9 cellular contexts compared by ENCODE assay signal in the genomic region with DNA sequence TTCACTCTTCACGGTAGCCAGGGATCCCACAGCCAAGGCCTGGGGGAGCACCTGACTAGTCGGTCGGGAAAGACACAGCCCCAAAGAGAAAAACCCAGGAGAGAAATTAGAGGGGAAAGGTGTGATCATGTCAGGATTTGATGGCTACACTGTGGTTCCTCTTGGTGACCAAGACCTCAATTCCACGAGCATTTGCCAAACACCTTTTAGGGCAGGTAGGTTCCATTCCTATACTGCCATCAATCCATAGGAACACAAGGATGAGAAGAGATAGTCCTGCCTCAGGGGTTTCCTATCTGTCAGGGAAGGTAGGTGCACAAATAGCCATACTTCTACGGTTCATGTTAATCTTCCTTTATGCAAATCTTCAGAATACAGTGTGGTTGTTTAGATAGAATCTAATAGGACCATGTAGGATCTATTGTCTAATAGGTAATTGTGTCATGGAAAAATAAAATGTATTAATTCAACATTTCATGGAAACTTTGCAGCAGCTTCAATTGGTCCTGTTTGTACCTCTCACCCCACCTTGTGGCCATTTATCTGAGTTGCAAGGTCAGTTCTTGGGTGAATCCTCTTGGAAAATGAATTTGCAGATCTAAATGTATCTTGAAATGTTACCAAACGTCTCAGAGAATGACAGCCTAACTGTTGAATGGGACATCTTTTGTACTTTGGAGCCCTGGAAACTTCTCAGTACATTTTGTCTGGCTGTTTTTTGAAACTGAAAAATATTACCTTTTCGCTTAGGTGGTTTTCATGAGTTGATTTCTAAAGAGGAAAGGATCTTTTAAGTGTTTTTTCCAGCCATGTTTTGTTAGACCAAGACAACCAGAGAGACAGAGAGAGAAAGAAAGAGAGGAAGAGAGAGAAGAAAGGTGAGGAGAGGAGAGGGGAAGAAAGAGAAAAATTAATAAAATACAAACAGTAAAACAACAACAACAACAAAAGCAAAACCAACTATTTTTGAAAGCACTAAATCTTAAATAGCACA. TPM values are rescaled to one million over a fixed set of nuclear protein-coding genes. Genes with fewer than 3 reads are reported as not detected.
DNase-seq lines count a peak whose midpoint lies in the region; ATAC-seq, FAIRE-seq and TF ChIP-seq lines count a peak whose summit lies in the region.
"Had no signal": no experiment of that assay in that cellular context is flagged by ENCODE, and none has a peak within 500 bp of the region (broad histone marks: within the 10 kb centered on the region; RNA-seq: fewer than 3 reads in every experiment).

No MANE protein-coding gene starts in this region.

- peaks cover under 1% of the 10 kb centered on the region for H3K27me3 Mint-ChIP-seq in activated naive CD4-positive, alpha-beta T cell treated with anti-CD3 and anti-CD28 coated beads, Interleukin-2, amount 10 ng/mL, durations not matched to agents 7 days and 5 days
- H3K27me3 Mint-ChIP-seq: IgD-negative memory B cell had no signal

- no peak for FAIRE-seq in small intestine (lab: Jason Lieb, UNC)

- no peak overlapping the region for H3K4me3 ChIP-seq in right atrium auricular region
- H3K4me3 ChIP-seq in small intestine (ENCODE audit: low read depth in 1 of 2, low read length in 2 of 2), result no peak overlapping the region

- H3K27me3 ChIP-seq in right atrium auricular region (no peaks in the 10 kb centered on the region), small intestine (ENCODE audit: control insufficient read depth in 2 of 2, insufficient read depth in 2 of 2, low read length in 2 of 2) (no peaks in the 10 kb centered on the region)

- peak; percentile 69 to 87 for TF ChIP-seq CTCF in right atrium auricular region (IDR thresholded peaks at IDR 0.05)

- CTCF ChIA-PET in activated naive CD4-positive, alpha-beta T cell treated with anti-CD3 and anti-CD28 coated beads, Interleukin-2, amount 10 ng/mL, durations not matched to agents 7 days and 5 days (lab: Charles Lee), result interaction anchor here (0.7 to 1.6 kb wide), 3 partner anchors 27 to 264 kb away, joined by 3 to 10 read pairs (median 8); no protein-coding TSS in a partner anchor

- H3K36me3 ChIP-seq in right atrium auricular region, result no peaks in the 10 kb centered on the region
- no peaks in the 10 kb centered on the region for H3K36me3 ChIP-seq in small intestine (ENCODE audit: control insufficient read depth in 2 of 2, insufficient read depth in 2 of 2, low read length in 2 of 2)

- 68 to 76% (median 73%) methylated on average over 7 of the region's 7 CpGs for WGBS in small intestine, 3 donors

- H3K9me3 ChIP-seq in right atrium auricular region (no peaks in the 10 kb centered on the region), small intestine (ENCODE audit: control insufficient read depth, low read depth) (no peaks in the 10 kb centered on the region)

- no peak overlapping the region for H3K27ac ChIP-seq in right atrium auricular region
- no peak overlapping the region for H3K27ac ChIP-seq in small intestine (ENCODE audit: low read depth in 1 of 2, low read length in 1 of 2)

- in situ Hi-C loops in ACHN (cut with HindIII; ENCODE audit: low pct_ligation_motif_present, low pct_unique_long_range_greater_than_20kb, low sequenced_read_pairs), result no loop called here

- H3K36me3 Mint-ChIP-seq in activated naive CD4-positive, alpha-beta T cell treated with anti-CD3 and anti-CD28 coated beads, Interleukin-2, amount 10 ng/mL, durations not matched to agents 7 days and 5 days, result no peaks in the 10 kb centered on the region

- no peak overlapping the region for H3K4me3 Mint-ChIP-seq in activated naive CD4-positive, alpha-beta T cell treated with anti-CD3 and anti-CD28 coated beads, Interleukin-2, amount 10 ng/mL, durations not matched to agents 7 days and 5 days
- H3K4me3 Mint-ChIP-seq: IgD-negative memory B cell had no signal

- DNase-seq in ACHN (peak; percentile 60), Daoy (ENCODE audit: low read depth) (peak; percentile 77), NCI-H1105 treated with DMSO at 0.1 percent for 48 hours (lab: John Stamatoyannopoulos, UW) (peak; percentile 62), right atrium auricular region (ENCODE audit: low spot score) (no peak), small intestine (peak; percentile 63)
- DNase-seq in activated naive CD4-positive, alpha-beta T cell treated with anti-CD3 and anti-CD28 coated beads, Interleukin-2, amount 10 ng/mL, durations not matched to agents 7 days and 5 days, result peak; percentile 47
- DNase-seq in activated CD4-positive, CD25-positive, alpha-beta regulatory T cell treated with anti-CD3 and anti-CD28 coated beads, Interleukin-2, amount 50 U/mL, for 72 hours, result no peak

- H3K9me3 Mint-ChIP-seq in activated naive CD4-positive, alpha-beta T cell treated with anti-CD3 and anti-CD28 coated beads, Interleukin-2, amount 10 ng/mL, durations not matched to agents 7 days and 5 days, result no peaks in the 10 kb centered on the region
- H3K9me3 Mint-ChIP-seq: IgD-negative memory B cell had no signal

- H3K4me1 ChIP-seq in right atrium auricular region (no peaks in the 10 kb centered on the region), small intestine (ENCODE audit: control insufficient read depth in 2 of 2, insufficient read depth in 1 of 2, low read depth in 1 of 2, low read length in 1 of 2) (no peaks in the 10 kb centered on the region)

- no peaks in the 10 kb centered on the region for H3K4me1 Mint-ChIP-seq in activated naive CD4-positive, alpha-beta T cell treated with anti-CD3 and anti-CD28 coated beads, Interleukin-2, amount 10 ng/mL, durations not matched to agents 7 days and 5 days

- no peak for ATAC-seq in HG03439 (IDR thresholded peaks at IDR 0.05; ENCODE audit: unreplicated experiment)

- H3K27ac Mint-ChIP-seq in activated naive CD4-positive, alpha-beta T cell treated with anti-CD3 and anti-CD28 coated beads, Interleukin-2, amount 10 ng/mL, durations not matched to agents 7 days and 5 days, result no peak overlapping the region
- H3K27ac Mint-ChIP-seq: IgD-negative memory B cell had no signal

RNA-seq across cellular contexts. Expression of a gene that starts 33.7 kb away (rescaled TPM):
- under 0.01 TPM in 1 of 2 replicates, not detected in the other for total RNA-seq in Daoy (2014; rRNA removed; shearing (Covaris generic))
- total RNA-seq in right atrium auricular region, result not detected
- 10 to 100 TPM in 1 of 3 donors, 1 to 10 TPM in 2; 5.3 to 10.5 (median 5.9) TPM for polyA plus RNA-seq in small intestine
- polyA plus RNA-seq: IgD-negative memory B cell had no signal

Comparison
In these comparisons a context has a peak if more than half of its experiments do, and no peak if none do; other contexts are left out.
1. DNase-seq: peak in ACHN (single experiment), Daoy (single experiment), NCI-H1105 treated with DMSO at 0.1 percent for 48 hours (single experiment), activated naive CD4-positive, alpha-beta T cell treated with anti-CD3 and anti-CD28 coated beads, Interleukin-2, amount 10 ng/mL, durations not matched to agents 7 days and 5 days (single experiment) and small intestine (single experiment); none in right atrium auricular region (single experiment) and activated CD4-positive, CD25-positive, alpha-beta regulatory T cell treated with anti-CD3 and anti-CD28 coated beads, Interleukin-2, amount 50 U/mL, for 72 hours (single experiment).